9 cellular contexts compared by ENCODE assay signal in the genomic region with DNA sequence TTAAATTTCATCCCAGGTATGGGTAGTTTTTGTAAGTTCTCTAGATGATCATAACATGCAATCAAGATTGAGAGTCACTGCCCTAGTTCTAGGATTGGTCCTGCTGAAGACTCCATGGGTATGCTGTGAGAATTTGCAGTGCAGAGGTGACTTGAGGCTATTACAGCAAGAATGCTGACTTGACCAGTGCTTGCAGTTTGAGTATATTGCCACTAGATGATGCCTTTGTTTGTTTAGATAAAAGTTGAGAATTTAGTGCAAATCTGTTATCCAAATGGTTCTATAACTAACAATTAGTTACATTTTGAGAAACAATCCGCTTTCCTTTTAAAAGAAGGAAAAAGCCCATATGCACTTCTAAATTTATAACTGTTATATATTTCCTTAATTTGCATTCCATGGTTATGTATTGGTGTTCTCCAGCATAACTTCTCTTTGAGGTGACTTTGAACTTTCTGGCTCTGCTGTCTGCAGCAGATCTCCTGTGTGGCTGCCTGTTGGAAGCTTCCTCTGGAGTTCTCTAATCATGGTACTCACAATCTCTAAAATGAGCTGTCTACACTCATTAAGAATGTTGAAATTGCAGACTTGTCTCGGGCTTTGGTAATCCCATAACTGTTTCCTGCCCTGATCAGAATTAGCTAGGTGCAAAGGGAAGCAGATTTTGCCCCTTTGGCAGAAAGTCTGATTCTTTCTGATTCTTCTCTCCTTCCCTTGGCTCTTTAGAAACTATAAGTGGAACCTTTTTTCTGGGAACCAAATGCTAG. TPM values are rescaled to one million over a fixed set of nuclear protein-coding genes. Genes with fewer than 3 reads are reported as not detected.
A peak's percentile ranks its signal among the peaks of the same experiment; 100 is the strongest.
DNase-seq lines count a peak whose midpoint lies in the region; ATAC-seq, FAIRE-seq and TF ChIP-seq lines count a peak whose summit lies in the region.
"Had no signal": no experiment of that assay in that cellular context is flagged by ENCODE, and none has a peak within 500 bp of the region (broad histone marks: within the 10 kb centered on the region; RNA-seq: fewer than 3 reads in every experiment).

No MANE protein-coding gene starts in this region.

- no peaks in the 10 kb centered on the region for H3K9me3 Mint-ChIP-seq in nephron

- FAIRE-seq in bronchial epithelial cell (lab: Jason Lieb, UNC), result no peak

- peak overlapping the region; percentile 77 to 96 (median 79) for H3K27ac Mint-ChIP-seq in nephron

- ATAC-seq in HG03378 (IDR thresholded peaks at IDR 0.05; ENCODE audit: unreplicated experiment) (no peak), HG02840 (IDR thresholded peaks at IDR 0.05; ENCODE audit: low FRiP score, unreplicated experiment) (no peak)

- H3K27me3 Mint-ChIP-seq in nephron (ENCODE audit: low read depth), result no peaks in the 10 kb centered on the region

- peaks cover 34% of the 10 kb centered on the region for H3K36me3 Mint-ChIP-seq in nephron (ENCODE audit: low read depth)

- no peak overlapping the region for H3K4me3 ChIP-seq in bronchial epithelial cell (ENCODE audit: low read depth, low read length)
- H3K4me3 ChIP-seq: BLaER1 treated with 17β-estradiol and CSF1 and Interleukin-3, amounts not matched to agents 10 nM and 100 nM had no signal

- no peaks in the 10 kb centered on the region for H3K27me3 ChIP-seq in bronchial epithelial cell (ENCODE audit: control insufficient read depth, insufficient read depth, low read length)
- H3K27me3 ChIP-seq: BLaER1 treated with 17β-estradiol and CSF1 and Interleukin-3, amounts not matched to agents 10 nM and 100 nM had no signal

- no peaks in the 10 kb centered on the region for H3K36me3 ChIP-seq in bronchial epithelial cell (ENCODE audit: control insufficient read depth, insufficient read depth, low read length)

- TF ChIP-seq CTCF in bronchial epithelial cell (IDR thresholded peaks at IDR 0.05; ENCODE audit: insufficient read depth, low read length, severe bottlenecking) (peak; percentile 72), nephron (IDR thresholded peaks at IDR 0.05; ENCODE audit: unreplicated experiment in 3 of 3) (peak; percentile 54 to 66 (median 65))

- no peak overlapping the region for H3K4me3 Mint-ChIP-seq in nephron

- peaks cover 8% of the 10 kb centered on the region for H3K4me1 Mint-ChIP-seq in nephron

- DNase-seq in DMS53 (lab: John Stamatoyannopoulos, UW) (peak; percentile 47), DMS53 treated with DMSO at 0.1 percent for 48 hours (lab: John Stamatoyannopoulos, UW; ENCODE audit: unreplicated experiment) (no peak), LHCN-M2 (ENCODE audit: low read depth) (peak; percentile 76), bronchial epithelial cell (ENCODE audit: low read depth) (peak; percentile 52), GM19240 (ENCODE audit: insufficient read length, low spot score) (no peak)

RNA-seq across cellular contexts. Expression of gene MELK, which starts 24.9 kb away (rescaled TPM):
- total RNA-seq in LHCN-M2 (2014; rRNA removed) (71.9 and 74.2 TPM in 2 replicates), bronchial epithelial cell (8.2 and 12.8 TPM in 2 replicates)
- polyA plus RNA-seq in LHCN-M2 (2012), result 25.9 TPM

Comparison
In these comparisons a context has a peak if more than half of its experiments do, and no peak if none do; other contexts are left out.
1. DNase-seq: peak in DMS53 (single experiment), LHCN-M2 (single experiment) and bronchial epithelial cell (single experiment); none in DMS53 treated with DMSO at 0.1 percent for 48 hours (single experiment) and GM19240 (single experiment).